1 cellular context compared by ENCODE assay signal in genomic region chr2:20157606-20157970, GRCh38.
TF ChIP-seq lines count a peak whose summit lies in the region.

No MANE protein-coding gene starts in this region.

TF ChIP-seq in GM12878, 131 proteins besides CTCF, POLR2A, EP300 and RAD21:
- TF ChIP-seq FOXK2 (IDR thresholded peaks at IDR 0.05) (no peak), IKZF2 (IDR thresholded peaks at IDR 0.05) (0 out of 4 replicates have a peak, but pooled peaks of 1 of the 2 experiments have one; percentile 12), NRF1 (conservative IDR thresholded peaks at IDR 0.05; ENCODE audit: low read depth, low read length) (no peak), PKNOX1 (IDR thresholded peaks at IDR 0.05) (peak; percentile 47; the same call in 1 of the 2 replicates)
